29 cellular contexts compared by ENCODE assay signal in genomic region chr5:108702546-108702945, GRCh38.
"Had no signal": no experiment of that assay in that cellular context is flagged by ENCODE, and none has a peak within 500 bp of the region (broad histone marks: within the 10 kb centered on the region; RNA-seq: fewer than 3 reads in every experiment).

No MANE protein-coding gene starts in this region.

- ATAC-seq: stimulated activated memory B cell treated with anti-CD40 and anti-IgM and Interleukin-4, amounts not matched to agents 10 μg/mL and 1 μg/mL and 100 μg/mL, for 72 hours; stimulated activated naive B cell treated with anti-CD40 and anti-IgM and Interleukin-4, amounts not matched to agents 10 μg/mL and 1 μg/mL and 100 μg/mL, for 72 hours; stimulated activated naive CD8-positive, alpha-beta T cell treated with anti-CD3 and anti-CD28 coated beads, Interleukin-15, amount 100 ng/mL, for 72 hours; stimulated activated naive CD8-positive, alpha-beta T cell treated with anti-CD3 and anti-CD28 coated beads, Interleukin-15, Interleukin-2, amounts not matched to agents 100 U/mL and 50 U/mL, for 24 hours; upper lobe of right lung had no signal

- H3K36me3 ChIP-seq: stomach, suprapubic skin, thoracic aorta, thyroid gland, tibial artery, tibial nerve, transverse colon, upper lobe of left lung, upper lobe of right lung, uterus, vagina had no signal

- H3K27me3 ChIP-seq: stomach, suprapubic skin, testis, thyroid gland, tibial artery, tibial nerve, transverse colon, upper lobe of left lung, upper lobe of right lung, uterus, vagina had no signal

- H3K9me3 Mint-ChIP-seq: stimulated activated effector memory CD8-positive, alpha-beta T cell treated with anti-CD3 and anti-CD28 coated beads, Interleukin-12 subunit alpha, Interleukin-12 subunit beta, amount 100 ng/mL, for 72 hours; stimulated activated memory B cell treated with anti-CD40 and anti-IgM and Interleukin-4, amounts not matched to agents 10 μg/mL and 1 μg/mL and 100 μg/mL, for 72 hours; stimulated activated naive B cell treated with anti-CD40 and anti-IgM and Interleukin-4, amounts not matched to agents 10 μg/mL and 1 μg/mL and 100 μg/mL, for 72 hours; stimulated activated naive CD8-positive, alpha-beta T cell treated with anti-CD3 and anti-CD28 coated beads, Interleukin-15, amount 100 ng/mL, for 72 hours; stimulated activated naive CD8-positive, alpha-beta T cell treated with anti-CD3 and anti-CD28 coated beads, Interleukin-15, Interleukin-2, amounts not matched to agents 100 ng/mL and 50 ng/mL, for 24 hours had no signal

- FAIRE-seq: urothelium cell line had no signal

- H3K27me3 Mint-ChIP-seq: stimulated activated memory B cell treated with anti-CD40 and anti-IgM and Interleukin-4, amounts not matched to agents 10 μg/mL and 1 μg/mL and 100 μg/mL, for 72 hours; stimulated activated naive B cell treated with anti-CD40 and anti-IgM and Interleukin-4, amounts not matched to agents 10 μg/mL and 1 μg/mL and 100 μg/mL, for 72 hours; type B pancreatic cell had no signal

- H3K27ac Mint-ChIP-seq: stimulated activated effector memory CD8-positive, alpha-beta T cell treated with anti-CD3 and anti-CD28 coated beads, Interleukin-12 subunit alpha, Interleukin-12 subunit beta, amount 100 ng/mL, for 72 hours; stimulated activated memory B cell treated with anti-CD40 and anti-IgM and Interleukin-4, amounts not matched to agents 10 μg/mL and 1 μg/mL and 100 μg/mL, for 72 hours; stimulated activated naive B cell treated with anti-CD40 and anti-IgM and Interleukin-4, amounts not matched to agents 10 μg/mL and 1 μg/mL and 100 μg/mL, for 72 hours; stimulated activated naive CD8-positive, alpha-beta T cell treated with anti-CD3 and anti-CD28 coated beads, Interleukin-15, Interleukin-2, amounts not matched to agents 100 ng/mL and 50 ng/mL, for 24 hours; type B pancreatic cell had no signal

- H3K36me3 Mint-ChIP-seq: stimulated activated effector memory CD8-positive, alpha-beta T cell treated with anti-CD3 and anti-CD28 coated beads, Interleukin-12 subunit alpha, Interleukin-12 subunit beta, amount 100 ng/mL, for 72 hours; stimulated activated memory B cell treated with anti-CD40 and anti-IgM and Interleukin-4, amounts not matched to agents 10 μg/mL and 1 μg/mL and 100 μg/mL, for 72 hours; stimulated activated naive B cell treated with anti-CD40 and anti-IgM and Interleukin-4, amounts not matched to agents 10 μg/mL and 1 μg/mL and 100 μg/mL, for 72 hours; type B pancreatic cell had no signal

- H3K27ac ChIP-seq: stomach, suprapubic skin, testis, thoracic aorta, thyroid gland, tibial artery, tibial nerve, transverse colon, upper lobe of left lung, upper lobe of right lung, uterus, vagina had no signal

- H3K9me3 ChIP-seq: stomach, suprapubic skin, testis, thoracic aorta, thyroid gland, tibial artery, tibial nerve, transverse colon, upper lobe of left lung, upper lobe of right lung, uterus, vagina had no signal

- DNase-seq: stimulated activated CD4-positive, alpha-beta T cell treated with anti-CD3 and anti-CD28 coated beads, Interleukin-2, amount 100 ng/mL, for 48 hours; stimulated activated CD4-positive, alpha-beta T cell treated with anti-CD3 and anti-CD28 coated beads, Interleukin-4, amount 100 ng/mL, for 1 hour; stimulated activated CD4-positive, alpha-beta T cell treated with anti-CD3 and anti-CD28 coated beads, Interleukin-4, amount 100 ng/mL, for 24 hours; stimulated activated CD4-positive, alpha-beta T cell treated with anti-CD3 and anti-CD28 coated beads, Interleukin-4, amount 100 ng/mL, for 4 hours; stimulated activated CD8-positive, alpha-beta memory T cell treated with anti-CD3 and anti-CD28 coated beads, Interleukin-4, amount 100 ng/mL, for 48 hours; stimulated activated naive B cell treated with anti-CD40 and anti-IgM and Interleukin-4, amounts not matched to agents 10 μg/mL and 1 μg/mL and 100 μg/mL, for 72 hours; stimulated activated naive CD4-positive, alpha-beta T cell; stimulated activated naive CD4-positive, alpha-beta T cell treated with Interleukin-2 at 50 U/mL for 16 hours; stimulated activated naive CD8-positive, alpha-beta T cell treated with anti-CD3 and anti-CD28 coated beads, Interleukin-15, amount 100 ng/mL, for 72 hours; stimulated activated naive CD8-positive, alpha-beta T cell treated with anti-CD3 and anti-CD28 coated beads, Interleukin-15, Interleukin-2, amounts not matched to agents 100 U/mL and 50 U/mL, for 24 hours; stomach; substantia nigra; testis; thyroid gland; tibial artery; transverse colon; trophoblast cell; upper lobe of right lung; uterus had no signal

- H3K4me3 Mint-ChIP-seq: stimulated activated effector memory CD8-positive, alpha-beta T cell treated with anti-CD3 and anti-CD28 coated beads, Interleukin-12 subunit alpha, Interleukin-12 subunit beta, amount 100 ng/mL, for 72 hours; stimulated activated memory B cell treated with anti-CD40 and anti-IgM and Interleukin-4, amounts not matched to agents 10 μg/mL and 1 μg/mL and 100 μg/mL, for 72 hours; stimulated activated naive B cell treated with anti-CD40 and anti-IgM and Interleukin-4, amounts not matched to agents 10 μg/mL and 1 μg/mL and 100 μg/mL, for 72 hours; stimulated activated naive CD8-positive, alpha-beta T cell treated with anti-CD3 and anti-CD28 coated beads, Interleukin-15, amount 100 ng/mL, for 72 hours; stimulated activated naive CD8-positive, alpha-beta T cell treated with anti-CD3 and anti-CD28 coated beads, Interleukin-15, Interleukin-2, amounts not matched to agents 100 ng/mL and 50 ng/mL, for 24 hours; type B pancreatic cell had no signal

- H3K4me1 Mint-ChIP-seq: stimulated activated effector memory CD8-positive, alpha-beta T cell treated with anti-CD3 and anti-CD28 coated beads, Interleukin-12 subunit alpha, Interleukin-12 subunit beta, amount 100 ng/mL, for 72 hours; stimulated activated naive CD8-positive, alpha-beta T cell treated with anti-CD3 and anti-CD28 coated beads, Interleukin-15, amount 100 ng/mL, for 72 hours had no signal

- H3K4me3 ChIP-seq: stomach, suprapubic skin, testis, thoracic aorta, thyroid gland, tibial artery, tibial nerve, transverse colon, upper lobe of left lung, upper lobe of right lung, uterus, vagina had no signal

- H3K4me1 ChIP-seq: suprapubic skin, testis, thyroid gland, tibial artery, tibial nerve, transverse colon, upper lobe of left lung, upper lobe of right lung, uterus, vagina had no signal
